1 cellular context compared by ENCODE assay signal in genomic region chr3:29335921-29336320, GRCh38.
TF ChIP-seq lines count a peak whose summit lies in the region.

No MANE protein-coding gene starts in this region.

TF ChIP-seq in endothelial cell of umbilical vein, 7 proteins besides CTCF, POLR2A, EP300 and RAD21:
- no peak for TF ChIP-seq POLR2AphosphoS5 (IDR thresholded peaks at IDR 0.05; ENCODE audit: insufficient read depth, low read depth, low read length)
- TF ChIP-seq GATA2 (IDR thresholded peaks at IDR 0.05; ENCODE audit: insufficient read depth, insufficient read length, low read depth, low read length): no peak
- TF ChIP-seq JUN (IDR thresholded peaks at IDR 0.05; ENCODE audit: borderline replicate concordance, insufficient read depth, insufficient read length, low read depth): no peak
- TF ChIP-seq MYC (IDR thresholded peaks at IDR 0.05; ENCODE audit: low read depth, low read length): no peak
- no peak for TF ChIP-seq FOS (IDR thresholded peaks at IDR 0.05; ENCODE audit: borderline replicate concordance, insufficient read depth, low read length)
- TF ChIP-seq EZH2 (IDR thresholded peaks at IDR 0.05; ENCODE audit: borderline replicate concordance, low read depth, low read length, severe bottlenecking): no peak
- TF ChIP-seq MAX (IDR thresholded peaks at IDR 0.05; ENCODE audit: insufficient read depth, insufficient read length): no peak
TF ChIP-seq in endothelial cell of umbilical vein: peak in this region for 0.
